ENCODE assay signal across 26 cellular contexts in the genomic region with DNA sequence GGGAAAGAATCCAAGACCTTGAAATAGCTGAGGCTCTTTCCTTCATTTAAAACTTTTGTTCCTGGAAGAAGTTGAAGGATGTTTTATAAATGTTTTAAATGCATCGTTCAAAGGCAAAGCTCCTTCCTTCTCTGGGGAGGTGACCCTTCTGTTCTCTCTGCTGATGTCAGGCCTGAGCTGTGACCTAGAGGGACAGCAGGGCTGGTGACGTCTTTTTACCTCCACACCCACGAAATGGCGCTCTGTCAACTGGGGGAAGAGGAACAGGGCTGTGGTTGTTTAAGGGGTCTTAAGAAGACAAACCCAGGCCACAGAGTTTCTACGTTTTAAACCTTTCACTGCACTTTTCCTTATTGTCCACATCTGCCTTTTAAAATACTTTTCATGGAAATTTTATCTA.
"Had no signal": no experiment of that assay in that cellular context is flagged by ENCODE, and none has a peak within 500 bp of the region (broad histone marks: within the 10 kb centered on the region; RNA-seq: fewer than 3 reads in every experiment).

No MANE protein-coding gene starts in this region.

- H3K4me2 ChIP-seq: smooth muscle cell had no signal

- H3K36me3 ChIP-seq: cardiac muscle cell, lower lobe of right lung, stomach, thoracic aorta, transverse colon had no signal

- H3K9me3 ChIP-seq: lower lobe of right lung, mucosa of descending colon, psoas muscle, stomach, thoracic aorta, transverse colon had no signal

- H3K27me3 ChIP-seq: cardiac muscle cell, transverse colon had no signal

- ATAC-seq: left ventricle myocardium superior; lower lobe of right lung; mucosa of descending colon; naive thymus-derived CD4-positive, alpha-beta T cell; psoas muscle; right cardiac atrium; stimulated activated effector memory CD8-positive, alpha-beta T cell treated with anti-CD3 and anti-CD28 coated beads, Interleukin-12 subunit alpha, Interleukin-12 subunit beta, amount 100 ng/mL, for 72 hours had no signal

- H3K4me3 ChIP-seq: cardiac muscle cell, coronary artery, lower lobe of right lung, mucosa of descending colon, psoas muscle, smooth muscle cell, stomach, thoracic aorta, transverse colon had no signal

- H3K4me1 ChIP-seq: psoas muscle had no signal

- DNase-seq: dermis blood vessel endothelial cell; effector memory CD4-positive, alpha-beta T cell; hypothalamus; left ventricle myocardium superior; lower lobe of right lung; mucosa of descending colon; naive thymus-derived CD4-positive, alpha-beta T cell; nephron progenitor cell; nucleus accumbens; posterior cingulate gyrus; psoas muscle; right cardiac atrium; stimulated activated CD4-positive, alpha-beta T cell treated with anti-CD3 and anti-CD28 coated beads, Interleukin-2, amount 100 ng/mL, for 24 hours; stimulated activated CD4-positive, alpha-beta T cell treated with anti-CD3 and anti-CD28 coated beads, Interleukin-4, amount 100 ng/mL, for 24 hours; stimulated activated naive CD4-positive, alpha-beta T cell treated with Interleukin-2 at 50 U/mL for 16 hours; stomach; substantia nigra; transverse colon had no signal

- H3K27ac ChIP-seq: cardiac muscle cell, coronary artery, lower lobe of right lung, psoas muscle, thoracic aorta had no signal

- FAIRE-seq: endometrium, frontal cortex, keratinocyte had no signal
